8 cellular contexts compared by ENCODE assay signal in genomic region chr2:70190086-70190412, GRCh38. TPM values are rescaled to one million over a fixed set of nuclear protein-coding genes. Genes with fewer than 3 reads are reported as not detected.
DNase-seq lines count a peak whose midpoint lies in the region; ATAC-seq and TF ChIP-seq lines count a peak whose summit lies in the region.

No MANE protein-coding gene starts in this region.

- H3K27ac Mint-ChIP-seq in immature natural killer cell = peak overlapping the region; percentile 94 to 100 (median 97)

- no peaks in the 10 kb centered on the region for H3K9me3 ChIP-seq in NT2/D1 (ENCODE audit: insufficient read depth, low read length)
- H3K9me3 ChIP-seq in body of pancreas = no peaks in the 10 kb centered on the region

- H3K27ac ChIP-seq in body of pancreas = peak overlapping the region; percentile 84 to 99 (median 96)

- no peaks in the 10 kb centered on the region for H3K36me3 Mint-ChIP-seq in immature natural killer cell

- peak; percentile 28 for ATAC-seq in HG02759 (IDR thresholded peaks at IDR 0.05; ENCODE audit: unreplicated experiment)
- ATAC-seq in body of pancreas = peak; percentile 1
- ATAC-seq in HG02973 (IDR thresholded peaks at IDR 0.05; ENCODE audit: unreplicated experiment) = no peak

- intact Hi-C loops in body of pancreas (cut with DNase I) = no loop called here

- H3K4me1 ChIP-seq in NT2/D1 (ENCODE audit: insufficient read depth, insufficient read length) (no peaks in the 10 kb centered on the region), body of pancreas (peaks cover 7% of the 10 kb centered on the region)

- peak overlapping the region; percentile 83 for H3K9ac ChIP-seq in NT2/D1 (ENCODE audit: insufficient read length, low read depth)

- TF ChIP-seq CTCF in body of pancreas (IDR thresholded peaks at IDR 0.05) = peak in 1 of 7 experiments; percentile 5

- H3K4me1 Mint-ChIP-seq in immature natural killer cell = peaks cover 19 to 20% of the 10 kb centered on the region in 2 donors

- H3K4me3 ChIP-seq in NT2/D1 (ENCODE audit: insufficient read length, low read depth) (peak overlapping the region; percentile 86), body of pancreas (peak overlapping the region; percentile 40 to 65)

- H3K27me3 ChIP-seq in NT2/D1 (ENCODE audit: insufficient read depth, insufficient read length) (no peaks in the 10 kb centered on the region), body of pancreas (no peaks in the 10 kb centered on the region)

- TF ChIP-seq POLR2A in body of pancreas (IDR thresholded peaks at IDR 0.05) = no peak

- peak; percentile 17 for DNase-seq in activated T-cell treated with anti-CD3 and anti-CD28 coated beads for 1 hour (ENCODE audit: low read depth)
- no peak for DNase-seq in activated T-cell treated with anti-CD3 and anti-CD28 coated beads for 4 hours
- peak; percentile 13 for DNase-seq in NT2/D1 (ENCODE audit: low read depth, low spot score)
- peak in 2 of 4 donors; percentile 9 to 11 for DNase-seq in body of pancreas
- DNase-seq in immature natural killer cell = no peak
- peak; percentile 6 for DNase-seq in stimulated activated CD8-positive, alpha-beta memory T cell treated with anti-CD3 and anti-CD28 coated beads, Interleukin-12 subunit alpha, Interleukin-12 subunit beta, amount 100 ng/mL, for 4 hours (ENCODE audit: low read depth)

- no peaks in the 10 kb centered on the region for H3K9me3 Mint-ChIP-seq in immature natural killer cell

- WGBS in body of pancreas, 2 donors = 1% methylated on average over 8 of the region's 8 CpGs

- H3K4me3 Mint-ChIP-seq in immature natural killer cell = peak overlapping the region; percentile 88 to 99 (median 93)

- H3K36me3 ChIP-seq in NT2/D1 (ENCODE audit: insufficient read depth, insufficient read length, low read length) (no peaks in the 10 kb centered on the region), body of pancreas (replicated peaks in 1 of 2; ENCODE audit: insufficient read depth in 1 of 2, low read depth in 2 of 2) (no peaks in the 10 kb centered on the region)

- H3K27me3 Mint-ChIP-seq in immature natural killer cell (ENCODE audit: low read depth in 3 of 3) = peaks cover 2 to 14% (median 7%) of the 10 kb centered on the region in 3 donors

RNA-seq across cellular contexts. Expression of gene C2orf42, which starts 0.8 kb away (rescaled TPM):
- 1 to 10 TPM; 6.3 to 7.0 TPM for total RNA-seq in body of pancreas
- polyA plus RNA-seq in immature natural killer cell = 10 to 100 TPM; 12.8 to 36.8 (median 19.7) TPM

RNA-seq across cellular contexts. Expression of gene TIA1, which starts 58.4 kb away (rescaled TPM):
- total RNA-seq in body of pancreas = 100 to 1,000 TPM in 1 of 2 donors, 10 to 100 TPM in 1; 96.6 to 130 TPM
- polyA plus RNA-seq in immature natural killer cell = 10 to 100 TPM; 37.1 to 64.3 (median 46.4) TPM

Comparison
In these comparisons a context has a peak if more than half of its experiments do, and no peak if none do; other contexts are left out.
1. DNase-seq: peak in activated T-cell treated with anti-CD3 and anti-CD28 coated beads for 1 hour (single experiment), NT2/D1 (single experiment) and stimulated activated CD8-positive, alpha-beta memory T cell treated with anti-CD3 and anti-CD28 coated beads, Interleukin-12 subunit alpha, Interleukin-12 subunit beta, amount 100 ng/mL, for 4 hours (single experiment); none in activated T-cell treated with anti-CD3 and anti-CD28 coated beads for 4 hours (single experiment) and immature natural killer cell (0 of 3).